14 cellular contexts compared by ENCODE assay signal in genomic region chr22:25482868-25483639, GRCh38.
DNase-seq lines count a peak whose midpoint lies in the region; ATAC-seq and TF ChIP-seq lines count a peak whose summit lies in the region.
"Had no signal": no experiment of that assay in that cellular context is flagged by ENCODE, and none has a peak within 500 bp of the region (broad histone marks: within the 10 kb centered on the region; RNA-seq: fewer than 3 reads in every experiment).

No MANE protein-coding gene starts in this region.

- no peak for ATAC-seq in HG03354 (IDR thresholded peaks at IDR 0.05; ENCODE audit: poor library complexity, severe bottlenecking, unreplicated experiment)
- ATAC-seq in HG03442 (IDR thresholded peaks at IDR 0.05; ENCODE audit: unreplicated experiment), result no peak
- no peak for ATAC-seq in GM18861 (IDR thresholded peaks at IDR 0.05; ENCODE audit: unreplicated experiment)
- ATAC-seq: activated CD4-positive, CD25-positive, alpha-beta regulatory T cell treated with anti-CD3 and anti-CD28 coated beads, Interleukin-2, amount 50 U/mL, for 24 hours; CD8-positive, alpha-beta T cell had no signal

- no peak for TF ChIP-seq CTCF in glutamatergic neuron (IDR thresholded peaks at IDR 0.05; ENCODE audit: partially characterized antibody, unreplicated experiment)

- no peak overlapping the region for H3K4me3 Mint-ChIP-seq in glutamatergic neuron (ENCODE audit: unreplicated experiment)
- H3K4me3 Mint-ChIP-seq: CD8-positive, alpha-beta T cell had no signal

- peak; percentile 18 for DNase-seq in DMS79 (lab: John Stamatoyannopoulos, UW)
- peak; percentile 70 for DNase-seq in NCI-H2029 (lab: John Stamatoyannopoulos, UW)
- peak; percentile 98 for DNase-seq in cerebellar cortex (ENCODE audit: low spot score)
- DNase-seq in nucleus accumbens (lab: John Stamatoyannopoulos, UW), result peak in 33 of 56 donors; percentile 5 to 71 (median 30)
- DNase-seq in glutamatergic neuron, result no peak
- DNase-seq: activated T-cell treated with anti-CD3 and anti-CD28 coated beads, Interleukin-2, amount 50 U/mL, for 1 hour; CD8-positive, alpha-beta T cell; effector memory CD4-positive, alpha-beta T cell; NCI-H2227 treated with DMSO at 0.1 percent for 48 hours; SW 1271 had no signal

- H3K9me3 Mint-ChIP-seq in glutamatergic neuron (ENCODE audit: unreplicated experiment), result no peaks in the 10 kb centered on the region
- H3K9me3 Mint-ChIP-seq: CD8-positive, alpha-beta T cell had no signal

- peaks cover 4% of the 10 kb centered on the region for H3K4me1 Mint-ChIP-seq in glutamatergic neuron (ENCODE audit: low read depth, unreplicated experiment)

- H3K27me3 Mint-ChIP-seq in glutamatergic neuron (ENCODE audit: unreplicated experiment), result peaks cover 3% of the 10 kb centered on the region

- H3K36me3 Mint-ChIP-seq in glutamatergic neuron (ENCODE audit: unreplicated experiment), result peaks cover 16% of the 10 kb centered on the region

- H3K27ac Mint-ChIP-seq in glutamatergic neuron (ENCODE audit: unreplicated experiment), result no peak overlapping the region
- H3K27ac Mint-ChIP-seq: CD8-positive, alpha-beta T cell had no signal
